In the genomic region with DNA sequence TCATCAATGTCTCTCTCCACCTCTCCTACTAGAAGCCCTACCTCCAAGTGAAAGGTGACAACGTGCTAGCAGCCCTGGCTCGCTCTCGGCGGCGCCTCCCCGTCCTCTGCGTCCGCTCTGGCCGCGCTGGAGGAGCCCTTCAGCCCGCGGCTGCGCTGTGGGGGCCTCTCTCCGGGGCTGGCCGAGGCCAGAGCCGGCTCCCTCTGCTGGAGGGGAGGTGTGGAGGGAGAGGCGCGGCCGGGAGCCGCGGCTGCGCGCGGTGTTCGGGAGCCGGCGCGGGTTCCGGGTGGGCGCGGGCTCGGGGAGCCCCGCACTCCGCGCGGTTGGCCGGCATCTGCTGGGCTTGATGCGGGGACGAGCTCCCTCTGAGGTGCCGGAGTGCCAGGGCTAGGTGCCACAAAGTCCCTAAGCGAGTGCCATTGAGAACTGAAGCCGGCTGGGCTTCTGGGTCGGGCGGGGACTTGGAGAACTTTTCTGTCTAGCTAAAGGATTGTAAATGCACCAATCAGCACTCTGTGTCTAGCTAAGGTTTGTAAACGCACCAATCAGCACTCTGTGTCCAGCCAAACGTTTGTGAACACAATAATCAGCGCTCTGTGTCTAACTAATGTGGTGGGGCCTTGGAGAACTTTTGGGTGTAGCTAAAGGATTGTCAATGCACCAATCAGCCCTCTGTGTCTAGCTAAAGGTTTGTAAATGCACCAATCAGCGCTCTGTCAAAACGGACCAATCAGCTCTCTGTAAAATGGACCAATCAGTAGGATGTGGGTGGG, we compare ENCODE assay signal across 12 cellular contexts.
A peak's percentile ranks its signal among the peaks of the same experiment; 100 is the strongest.
DNase-seq lines count a peak whose midpoint lies in the region; ATAC-seq and TF ChIP-seq lines count a peak whose summit lies in the region.
"Had no signal": no experiment of that assay in that cellular context is flagged by ENCODE, and none has a peak within 500 bp of the region (broad histone marks: within the 10 kb centered on the region; RNA-seq: fewer than 3 reads in every experiment).

No MANE protein-coding gene starts in this region.

- in situ Hi-C loops in HAP-1 (cut with MboI; ENCODE audit: low sequenced_read_pairs): no loop called here

- ATAC-seq in HG03175 (IDR thresholded peaks at IDR 0.05; ENCODE audit: unreplicated experiment): no peak
- ATAC-seq in GM18907 (IDR thresholded peaks at IDR 0.05; ENCODE audit: unreplicated experiment): no peak

- peak; percentile 34 for DNase-seq in H7
- DNase-seq in adrenal gland: peak in 5 of 7 donors; percentile 32 to 60 (median 48)
- peak; percentile 46 for DNase-seq in left kidney (ENCODE audit: low read depth, low spot score)
- no peak for DNase-seq in HAP-1 (ENCODE audit: low spot score in 2 of 2)
- DNase-seq in A172 (ENCODE audit: low spot score): no peak
- DNase-seq: activated CD4-positive, alpha-beta T cell treated with anti-CD3 and anti-CD28 coated beads, Interleukin-2, amount 50 U/mL, for 1 hour; SHP77 treated with DMSO at 0.1 percent for 48 hours had no signal

- intact Hi-C loops in adrenal gland (cut with DNase I): no loop called here

- peak in 1 of 2 donors; percentile 55 for TF ChIP-seq POLR2A in adrenal gland (IDR thresholded peaks at IDR 0.05)

- H3K36me3 ChIP-seq in H7 (replicated peaks; ENCODE audit: control insufficient read depth, insufficient read depth, low read length) (no peaks in the 10 kb centered on the region), adrenal gland (replicated peaks in 1 of 2) (no peaks in the 10 kb centered on the region), HAP-1 (replicated peaks) (no peaks in the 10 kb centered on the region)
- H3K36me3 ChIP-seq: neural progenitor cell had no signal

- TF ChIP-seq CTCF in C4-2B (conservative IDR thresholded peaks at IDR 0.05) (peak; percentile 20), adrenal gland (IDR thresholded peaks at IDR 0.05) (peak in 3 of 6 experiments; percentile 19 to 22 (median 21))

- H3K4me1 ChIP-seq in adrenal gland (replicated peaks in 1 of 2): no peaks in the 10 kb centered on the region
- H3K4me1 ChIP-seq in HAP-1: no peaks in the 10 kb centered on the region
- H3K4me1 ChIP-seq: neural progenitor cell had no signal

- 42 to 70% (median 51%) methylated on average over 16 to 49 of the region's 49 CpGs for WGBS in adrenal gland, 4 donors

- no peaks in the 10 kb centered on the region for H3K9me3 ChIP-seq in adrenal gland (replicated peaks in 1 of 3)
- H3K9me3 ChIP-seq in HAP-1: no peaks in the 10 kb centered on the region

- H3K27ac ChIP-seq in C4-2B (no peak overlapping the region), adrenal gland (no peak overlapping the region)
- H3K27ac ChIP-seq: epithelial cell of prostate, neural progenitor cell had no signal

- no peak overlapping the region for H3K4me3 ChIP-seq in H7 (ENCODE audit: insufficient read depth, low read depth, low read length)
- peak overlapping the region in 1 of 4 donors; percentile 33 for H3K4me3 ChIP-seq in adrenal gland
- H3K4me3 ChIP-seq in HAP-1: no peak overlapping the region
- H3K4me3 ChIP-seq: neural progenitor cell had no signal

- no peaks in the 10 kb centered on the region for H3K27me3 ChIP-seq in H7 (ENCODE audit: control insufficient read depth, insufficient read depth, low read length)
- H3K27me3 ChIP-seq in adrenal gland: no peaks in the 10 kb centered on the region
- no peaks in the 10 kb centered on the region for H3K27me3 ChIP-seq in HAP-1 (ENCODE audit: low read depth)
- H3K27me3 ChIP-seq: neural progenitor cell had no signal

Comparison
In these comparisons a context has a peak if more than half of its experiments do, and no peak if none do; other contexts are left out.
1. DNase-seq: peak in H7 (single experiment), adrenal gland (5 of 7) and left kidney (single experiment); none in HAP-1 (0 of 2) and A172 (single experiment).